Comparison of ENCODE assay signal across 28 cellular contexts in the genomic region with DNA sequence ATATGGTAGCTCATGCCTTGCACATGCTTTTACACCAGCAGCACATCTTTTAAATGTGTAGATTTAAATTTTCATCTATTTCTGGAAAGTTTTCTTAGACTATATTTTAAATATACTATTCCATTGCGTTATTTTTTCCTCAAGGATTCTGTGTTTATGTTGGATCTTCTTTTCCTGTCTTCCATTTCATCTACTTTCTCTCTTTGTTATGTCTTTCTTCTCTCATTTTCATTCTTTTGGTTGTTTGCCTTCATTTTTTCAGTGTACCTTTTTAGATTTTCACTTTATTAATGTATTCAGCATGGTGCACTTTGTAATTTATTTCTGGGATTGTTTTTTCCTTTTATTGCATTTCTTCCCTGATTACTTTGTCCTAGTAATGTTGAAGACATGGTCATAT.
"Had no signal": no experiment of that assay in that cellular context is flagged by ENCODE, and none has a peak within 500 bp of the region (broad histone marks: within the 10 kb centered on the region; RNA-seq: fewer than 3 reads in every experiment).

No MANE protein-coding gene starts in this region.

- FAIRE-seq: colon, endometrium, endothelial cell of umbilical vein, frontal cortex had no signal

- H3K27ac ChIP-seq: colonic mucosa, coronary artery, dorsolateral prefrontal cortex, epithelial cell of prostate, esophagus muscularis mucosa, esophagus squamous epithelium, foreskin keratinocyte, gastrocnemius medialis, gastroesophageal sphincter, heart left ventricle, heart right ventricle had no signal

- H3K9me3 ChIP-seq: colonic mucosa, esophagus muscularis mucosa, esophagus squamous epithelium, gastrocnemius medialis had no signal

- H3K4me1 Mint-ChIP-seq: endodermal cell had no signal

- H3K27me3 Mint-ChIP-seq: dendritic cell treated with granulocyte-macrophage colony-stimulating factor and Interleukin-4, amounts not matched to agents 40 ng/mL and 50 ng/mL, for 4 days; effector memory CD8-positive, alpha-beta T cell had no signal

- H3K27ac Mint-ChIP-seq: dendritic cell treated with granulocyte-macrophage colony-stimulating factor and Interleukin-4, amounts not matched to agents 40 ng/mL and 50 ng/mL, for 4 days; effector memory CD8-positive, alpha-beta T cell; endodermal cell had no signal

- DNase-seq: colonic mucosa; cortex of kidney; dermis blood vessel endothelial cell; dorsolateral prefrontal cortex; effector CD8-positive, alpha-beta T cell; effector memory CD4-positive, alpha-beta T cell; effector memory CD8-positive, alpha-beta T cell; endodermal cell; erythroblast; esophagus squamous epithelium; foreskin fibroblast; foreskin keratinocyte; foreskin melanocyte; gastrocnemius medialis; glutamatergic neuron; head of caudate nucleus; heart left ventricle; heart right ventricle had no signal

- H3K36me3 ChIP-seq: colonic mucosa, esophagus muscularis mucosa, gastrocnemius medialis, heart left ventricle, heart right ventricle had no signal

- ATAC-seq: effector memory CD8-positive, alpha-beta T cell; esophagus mucosa; foreskin keratinocyte; gastrocnemius medialis; gastroesophageal sphincter; heart left ventricle; heart right ventricle had no signal

- H3K4me3 ChIP-seq: colonic mucosa, coronary artery, dorsolateral prefrontal cortex, esophagus muscularis mucosa, esophagus squamous epithelium, gastrocnemius medialis, gastroesophageal sphincter, heart left ventricle, heart right ventricle had no signal

- H3K4me1 ChIP-seq: colonic mucosa, esophagus muscularis mucosa, esophagus squamous epithelium, foreskin keratinocyte, gastrocnemius medialis, gastroesophageal sphincter, heart left ventricle, heart right ventricle had no signal

- H3K4me3 Mint-ChIP-seq: dendritic cell treated with granulocyte-macrophage colony-stimulating factor and Interleukin-4, amounts not matched to agents 40 ng/mL and 50 ng/mL, for 4 days; effector memory CD8-positive, alpha-beta T cell; endodermal cell had no signal
